1 cellular context compared by ENCODE assay signal in genomic region chr22:23715811-23716355, GRCh38.
TF ChIP-seq lines count a peak whose summit lies in the region.

No MANE protein-coding gene starts in this region.

TF ChIP-seq in HEK293, 187 proteins besides CTCF, POLR2A, EP300 and RAD21 (continued from another document):
- no peak for TF ChIP-seq ZSCAN4 (tag by site-specific recombination; IDR thresholded peaks at IDR 0.05)
TF ChIP-seq in HEK293: peak in this region for 1.
